Comparison of ENCODE assay signal across 1 cellular context in genomic region chr9:13352451-13352979, GRCh38.
TF ChIP-seq lines count a peak whose summit lies in the region.

No MANE protein-coding gene starts in this region.

TF ChIP-seq in HepG2, 621 proteins besides CTCF, POLR2A, EP300 and RAD21 (continued from another document):
- no peak for TF ChIP-seq ZNF230 (CRISPR knock-in tag; IDR thresholded peaks at IDR 0.05)
- no peak for TF ChIP-seq YEATS2 (CRISPR knock-in tag; IDR thresholded peaks at IDR 0.05; ENCODE audit: borderline replicate concordance)
- TF ChIP-seq PBX2 (CRISPR knock-in tag; IDR thresholded peaks at IDR 0.05), result no peak
- TF ChIP-seq ZNF670 (CRISPR knock-in tag; IDR thresholded peaks at IDR 0.05; ENCODE audit: borderline replicate concordance), result no peak
- TF ChIP-seq TOPORS (CRISPR knock-in tag; IDR thresholded peaks at IDR 0.05), result no peak
- no peak for TF ChIP-seq PAXIP1 (CRISPR knock-in tag; conservative IDR thresholded peaks at IDR 0.05)
- no peak for TF ChIP-seq PHF20 (CRISPR knock-in tag; IDR thresholded peaks at IDR 0.05)
- no peak for TF ChIP-seq THAP8 (CRISPR knock-in tag; IDR thresholded peaks at IDR 0.05; ENCODE audit: borderline replicate concordance)
- TF ChIP-seq SIN3B (IDR thresholded peaks at IDR 0.05; ENCODE audit: low read length), result no peak
- TF ChIP-seq RFX1 (IDR thresholded peaks at IDR 0.05), result no peak
